Comparison of ENCODE assay signal across 1 cellular context in the genomic region with DNA sequence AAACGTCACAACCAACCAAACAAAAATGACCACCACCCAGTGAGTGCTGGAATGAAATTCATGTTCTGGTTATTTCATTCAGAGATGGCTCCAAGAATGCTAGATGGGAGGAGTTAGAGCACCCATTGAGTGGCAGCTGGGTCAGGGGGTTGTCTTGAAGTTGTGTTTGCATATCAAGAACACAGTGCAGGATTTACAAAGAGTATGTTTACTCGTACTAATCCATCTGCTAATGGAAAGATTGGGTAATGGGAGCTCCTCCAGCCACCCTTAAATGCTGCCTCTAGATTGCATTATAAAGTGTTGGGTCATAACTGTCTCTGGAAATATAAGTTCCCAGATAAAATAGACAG.
TF ChIP-seq lines count a peak whose summit lies in the region.

No MANE protein-coding gene starts in this region.

TF ChIP-seq in GM23338, 12 proteins besides CTCF, POLR2A, EP300 and RAD21 (continued from another document):
- TF ChIP-seq, protein P1, sequence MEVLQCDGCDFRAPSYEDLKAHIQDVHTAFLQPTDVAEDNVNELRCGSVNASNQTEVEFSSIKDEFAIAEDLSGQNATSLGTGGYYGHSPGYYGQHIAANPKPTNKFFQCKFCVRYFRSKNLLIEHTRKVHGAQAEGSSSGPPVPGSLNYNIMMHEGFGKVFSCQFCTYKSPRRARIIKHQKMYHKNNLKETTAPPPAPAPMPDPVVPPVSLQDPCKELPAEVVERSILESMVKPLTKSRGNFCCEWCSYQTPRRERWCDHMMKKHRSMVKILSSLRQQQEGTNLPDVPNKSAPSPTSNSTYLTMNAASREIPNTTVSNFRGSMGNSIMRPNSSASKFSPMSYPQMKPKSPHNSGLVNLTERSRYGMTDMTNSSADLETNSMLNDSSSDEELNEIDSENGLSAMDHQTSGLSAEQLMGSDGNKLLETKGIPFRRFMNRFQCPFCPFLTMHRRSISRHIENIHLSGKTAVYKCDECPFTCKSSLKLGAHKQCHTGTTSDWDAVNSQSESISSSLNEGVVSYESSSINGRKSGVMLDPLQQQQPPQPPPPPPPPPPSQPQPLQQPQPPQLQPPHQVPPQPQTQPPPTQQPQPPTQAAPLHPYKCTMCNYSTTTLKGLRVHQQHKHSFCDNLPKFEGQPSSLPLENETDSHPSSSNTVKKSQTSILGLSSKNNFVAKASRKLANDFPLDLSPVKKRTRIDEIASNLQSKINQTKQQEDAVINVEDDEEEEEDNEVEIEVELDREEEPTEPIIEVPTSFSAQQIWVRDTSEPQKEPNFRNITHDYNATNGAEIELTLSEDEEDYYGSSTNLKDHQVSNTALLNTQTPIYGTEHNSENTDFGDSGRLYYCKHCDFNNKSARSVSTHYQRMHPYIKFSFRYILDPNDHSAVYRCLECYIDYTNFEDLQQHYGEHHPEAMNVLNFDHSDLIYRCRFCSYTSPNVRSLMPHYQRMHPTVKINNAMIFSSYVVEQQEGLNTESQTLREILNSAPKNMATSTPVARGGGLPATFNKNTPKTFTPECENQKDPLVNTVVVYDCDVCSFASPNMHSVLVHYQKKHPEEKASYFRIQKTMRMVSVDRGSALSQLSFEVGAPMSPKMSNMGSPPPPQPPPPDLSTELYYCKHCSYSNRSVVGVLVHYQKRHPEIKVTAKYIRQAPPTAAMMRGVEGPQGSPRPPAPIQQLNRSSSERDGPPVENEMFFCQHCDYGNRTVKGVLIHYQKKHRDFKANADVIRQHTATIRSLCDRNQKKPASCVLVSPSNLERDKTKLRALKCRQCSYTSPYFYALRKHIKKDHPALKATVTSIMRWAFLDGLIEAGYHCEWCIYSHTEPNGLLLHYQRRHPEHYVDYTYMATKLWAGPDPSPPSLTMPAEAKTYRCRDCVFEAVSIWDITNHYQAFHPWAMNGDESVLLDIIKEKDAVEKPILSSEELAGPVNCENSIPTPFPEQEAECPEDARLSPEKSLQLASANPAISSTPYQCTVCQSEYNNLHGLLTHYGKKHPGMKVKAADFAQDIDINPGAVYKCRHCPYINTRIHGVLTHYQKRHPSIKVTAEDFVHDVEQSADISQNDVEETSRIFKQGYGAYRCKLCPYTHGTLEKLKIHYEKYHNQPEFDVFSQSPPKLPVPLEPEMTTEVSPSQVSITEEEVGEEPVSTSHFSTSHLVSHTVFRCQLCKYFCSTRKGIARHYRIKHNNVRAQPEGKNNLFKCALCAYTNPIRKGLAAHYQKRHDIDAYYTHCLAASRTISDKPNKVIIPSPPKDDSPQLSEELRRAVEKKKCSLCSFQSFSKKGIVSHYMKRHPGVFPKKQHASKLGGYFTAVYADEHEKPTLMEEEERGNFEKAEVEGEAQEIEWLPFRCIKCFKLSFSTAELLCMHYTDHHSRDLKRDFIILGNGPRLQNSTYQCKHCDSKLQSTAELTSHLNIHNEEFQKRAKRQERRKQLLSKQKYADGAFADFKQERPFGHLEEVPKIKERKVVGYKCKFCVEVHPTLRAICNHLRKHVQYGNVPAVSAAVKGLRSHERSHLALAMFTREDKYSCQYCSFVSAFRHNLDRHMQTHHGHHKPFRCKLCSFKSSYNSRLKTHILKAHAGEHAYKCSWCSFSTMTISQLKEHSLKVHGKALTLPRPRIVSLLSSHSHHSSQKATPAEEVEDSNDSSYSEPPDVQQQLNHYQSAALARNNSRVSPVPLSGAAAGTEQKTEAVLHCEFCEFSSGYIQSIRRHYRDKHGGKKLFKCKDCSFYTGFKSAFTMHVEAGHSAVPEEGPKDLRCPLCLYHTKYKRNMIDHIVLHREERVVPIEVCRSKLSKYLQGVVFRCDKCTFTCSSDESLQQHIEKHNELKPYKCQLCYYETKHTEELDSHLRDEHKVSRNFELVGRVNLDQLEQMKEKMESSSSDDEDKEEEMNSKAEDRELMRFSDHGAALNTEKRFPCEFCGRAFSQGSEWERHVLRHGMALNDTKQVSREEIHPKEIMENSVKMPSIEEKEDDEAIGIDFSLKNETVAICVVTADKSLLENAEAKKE (CRISPR knock-in tag; IDR thresholded peaks at IDR 0.05), result no peak
- TF ChIP-seq ZNF114 (CRISPR knock-in tag; IDR thresholded peaks at IDR 0.05), result no peak
- TF ChIP-seq JUNB (IDR thresholded peaks at IDR 0.05; ENCODE audit: unreplicated experiment), result no peak
- TF ChIP-seq ZNF331 (CRISPR knock-in tag; IDR thresholded peaks at IDR 0.05; ENCODE audit: low read depth), result no peak
